In the genomic region with DNA sequence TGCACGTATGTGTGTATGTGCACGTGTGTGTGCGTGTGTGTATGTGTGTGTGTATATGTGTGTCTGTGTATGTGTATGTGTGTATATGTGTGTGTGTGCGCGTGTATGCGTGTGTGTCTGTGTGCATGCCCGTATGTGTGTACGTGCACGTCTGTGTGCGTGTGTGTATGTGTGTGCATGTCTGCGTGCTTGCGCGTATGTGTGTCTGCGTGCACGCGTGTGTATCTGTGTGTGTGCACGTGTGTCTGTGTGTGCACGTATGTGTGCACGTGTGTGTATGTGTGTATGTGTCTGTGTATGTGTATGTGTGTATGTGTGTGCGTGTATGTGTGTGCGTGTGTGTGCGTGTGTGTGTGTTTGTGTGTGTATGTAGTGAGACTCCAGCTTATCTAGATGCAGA, we compare ENCODE assay signal across 2 cellular contexts.
TF ChIP-seq lines count a peak whose summit lies in the region.

No MANE protein-coding gene starts in this region.

TF ChIP-seq in HEK293, 187 proteins besides CTCF, POLR2A, EP300 and RAD21 (continued from another document):
- TF ChIP-seq, protein P1, sequence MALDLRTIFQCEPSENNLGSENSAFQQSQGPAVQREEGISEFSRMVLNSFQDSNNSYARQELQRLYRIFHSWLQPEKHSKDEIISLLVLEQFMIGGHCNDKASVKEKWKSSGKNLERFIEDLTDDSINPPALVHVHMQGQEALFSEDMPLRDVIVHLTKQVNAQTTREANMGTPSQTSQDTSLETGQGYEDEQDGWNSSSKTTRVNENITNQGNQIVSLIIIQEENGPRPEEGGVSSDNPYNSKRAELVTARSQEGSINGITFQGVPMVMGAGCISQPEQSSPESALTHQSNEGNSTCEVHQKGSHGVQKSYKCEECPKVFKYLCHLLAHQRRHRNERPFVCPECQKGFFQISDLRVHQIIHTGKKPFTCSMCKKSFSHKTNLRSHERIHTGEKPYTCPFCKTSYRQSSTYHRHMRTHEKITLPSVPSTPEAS (tag by site-specific recombination; IDR thresholded peaks at IDR 0.05) = peak; percentile 95
- TF ChIP-seq, protein P2, sequence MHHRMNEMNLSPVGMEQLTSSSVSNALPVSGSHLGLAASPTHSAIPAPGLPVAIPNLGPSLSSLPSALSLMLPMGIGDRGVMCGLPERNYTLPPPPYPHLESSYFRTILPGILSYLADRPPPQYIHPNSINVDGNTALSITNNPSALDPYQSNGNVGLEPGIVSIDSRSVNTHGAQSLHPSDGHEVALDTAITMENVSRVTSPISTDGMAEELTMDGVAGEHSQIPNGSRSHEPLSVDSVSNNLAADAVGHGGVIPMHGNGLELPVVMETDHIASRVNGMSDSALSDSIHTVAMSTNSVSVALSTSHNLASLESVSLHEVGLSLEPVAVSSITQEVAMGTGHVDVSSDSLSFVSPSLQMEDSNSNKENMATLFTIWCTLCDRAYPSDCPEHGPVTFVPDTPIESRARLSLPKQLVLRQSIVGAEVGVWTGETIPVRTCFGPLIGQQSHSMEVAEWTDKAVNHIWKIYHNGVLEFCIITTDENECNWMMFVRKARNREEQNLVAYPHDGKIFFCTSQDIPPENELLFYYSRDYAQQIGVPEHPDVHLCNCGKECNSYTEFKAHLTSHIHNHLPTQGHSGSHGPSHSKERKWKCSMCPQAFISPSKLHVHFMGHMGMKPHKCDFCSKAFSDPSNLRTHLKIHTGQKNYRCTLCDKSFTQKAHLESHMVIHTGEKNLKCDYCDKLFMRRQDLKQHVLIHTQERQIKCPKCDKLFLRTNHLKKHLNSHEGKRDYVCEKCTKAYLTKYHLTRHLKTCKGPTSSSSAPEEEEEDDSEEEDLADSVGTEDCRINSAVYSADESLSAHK (tag by site-specific recombination; IDR thresholded peaks at IDR 0.05) = no peak
- no peak for TF ChIP-seq ZNF48 (tag by site-specific recombination; IDR thresholded peaks at IDR 0.05)
- TF ChIP-seq ZNF133 (tag by site-specific recombination; IDR thresholded peaks at IDR 0.05) = no peak
TF ChIP-seq in HEK293: peak in this region for 1.

TF ChIP-seq in GM12878, 131 proteins besides CTCF, POLR2A, EP300 and RAD21 (continued from another document):
- TF ChIP-seq, protein P3, sequence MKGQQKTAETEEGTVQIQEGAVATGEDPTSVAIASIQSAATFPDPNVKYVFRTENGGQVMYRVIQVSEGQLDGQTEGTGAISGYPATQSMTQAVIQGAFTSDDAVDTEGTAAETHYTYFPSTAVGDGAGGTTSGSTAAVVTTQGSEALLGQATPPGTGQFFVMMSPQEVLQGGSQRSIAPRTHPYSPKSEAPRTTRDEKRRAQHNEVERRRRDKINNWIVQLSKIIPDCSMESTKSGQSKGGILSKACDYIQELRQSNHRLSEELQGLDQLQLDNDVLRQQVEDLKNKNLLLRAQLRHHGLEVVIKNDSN (IDR thresholded peaks at IDR 0.05; ENCODE audit: borderline replicate concordance, extremely low read length, insufficient read depth, low read depth, low read length) = no peak
TF ChIP-seq in GM12878: peak in this region for 1.
